In the genomic region with DNA sequence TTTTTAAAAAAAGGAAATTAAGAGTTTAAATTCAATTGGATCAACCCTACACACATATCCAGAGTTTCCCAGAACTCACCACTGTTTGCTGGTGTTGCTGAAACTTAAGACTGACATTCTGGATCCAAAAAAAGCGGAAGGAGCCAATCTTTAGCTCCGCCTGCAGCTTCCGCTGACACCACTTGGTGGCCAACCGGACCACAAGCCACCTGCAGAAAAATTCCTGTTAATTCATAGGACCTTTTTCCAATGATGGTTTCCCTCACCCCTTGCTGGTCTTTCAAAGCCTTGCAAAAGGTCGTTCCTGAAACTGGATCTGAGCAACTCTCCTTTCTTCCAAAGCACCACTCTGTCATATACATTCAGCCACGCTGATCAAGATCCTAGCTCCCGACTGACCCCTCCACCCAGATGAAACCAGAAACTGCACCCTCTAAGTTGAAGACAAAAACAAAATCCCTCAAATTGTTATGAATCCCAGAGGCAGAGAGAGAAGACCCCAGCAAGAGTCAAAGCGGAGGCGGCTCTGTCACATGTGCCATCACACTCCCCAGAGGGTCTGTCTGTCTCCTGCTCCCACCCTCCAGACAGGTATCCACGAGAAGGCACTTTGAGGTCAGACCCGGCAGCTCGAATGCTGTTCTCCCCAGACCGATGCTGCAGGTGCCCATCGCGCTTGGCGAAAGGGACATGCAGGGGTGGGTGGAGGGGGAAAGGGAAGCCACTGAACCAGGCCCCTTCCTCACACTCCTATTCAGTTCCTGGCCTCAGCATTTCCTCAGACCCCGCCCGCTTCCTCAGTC, we compare ENCODE assay signal across 8 cellular contexts. TPM values are rescaled to one million over a fixed set of nuclear protein-coding genes. Genes with fewer than 3 reads are reported as not detected.
DNase-seq lines count a peak whose midpoint lies in the region; ATAC-seq and TF ChIP-seq lines count a peak whose summit lies in the region.

No MANE protein-coding gene starts in this region.

- intact Hi-C loops in testis (cut with DNase I; ENCODE audit: low total_unique reads): no loop called here

- H3K4me1 ChIP-seq in endocrine pancreas (ENCODE audit: control insufficient read depth, insufficient read depth, low read length) (peaks cover 6% of the 10 kb centered on the region), testis (peaks cover 28% of the 10 kb centered on the region)

- peak; percentile 17 for DNase-seq in DMS114 treated with DMSO at 0.1 percent for 48 hours (lab: John Stamatoyannopoulos, UW; ENCODE audit: unreplicated experiment)
- peak; percentile 2 for DNase-seq in NCI-H1092 (lab: John Stamatoyannopoulos, UW)
- peak; percentile 56 for DNase-seq in medulla oblongata (ENCODE audit: extremely low spot score)
- peak; percentile 67 for DNase-seq in testis

- ATAC-seq in GM21423 (IDR thresholded peaks at IDR 0.05; ENCODE audit: unreplicated experiment): peak; percentile 4
- ATAC-seq in HG03159 (IDR thresholded peaks at IDR 0.05; ENCODE audit: unreplicated experiment): no peak

- 0% methylated on average over 18 of the region's 18 CpGs for WGBS in testis, 2 donors

- H3K9me3 ChIP-seq in endocrine pancreas (ENCODE audit: control insufficient read depth, low read length) (no peaks in the 10 kb centered on the region), testis (no peaks in the 10 kb centered on the region)

- H3K27me3 ChIP-seq in endocrine pancreas (ENCODE audit: control insufficient read depth, insufficient read depth, low read length): no peaks in the 10 kb centered on the region
- no peaks in the 10 kb centered on the region for H3K27me3 ChIP-seq in testis

- H3K36me3 ChIP-seq in endocrine pancreas (ENCODE audit: control insufficient read depth, insufficient read depth, low read length) (peaks cover 10% of the 10 kb centered on the region), testis (ENCODE audit: low read depth, missing control alignments) (no peaks in the 10 kb centered on the region)

- H3K27ac ChIP-seq in VCaP (peak overlapping the region; percentile 93), testis (peak overlapping the region; percentile 89 to 97)

- no peak for TF ChIP-seq POLR2A in testis (IDR thresholded peaks at IDR 0.05)

- TF ChIP-seq CTCF in VCaP (conservative IDR thresholded peaks at IDR 0.05) (peak; percentile 73), testis (IDR thresholded peaks at IDR 0.05) (peak; percentile 28 to 57 (median 43))

- H3K4me3 ChIP-seq in endocrine pancreas (ENCODE audit: control insufficient read depth, insufficient read depth, low read length) (peak overlapping the region; percentile 81), testis (peak overlapping the region; percentile 98 to 99)

- H3K9ac ChIP-seq in endocrine pancreas (ENCODE audit: control insufficient read depth, insufficient read depth, low read length): peak overlapping the region; percentile 16

RNA-seq across cellular contexts. Expression of gene BLTP2, which starts 0.8 kb away (rescaled TPM):
- total RNA-seq in testis: 100 to 1,000 TPM; 128 to 147 TPM
- 84.7 TPM for polyA plus RNA-seq in testis (ENCODE audit: insufficient read depth, low read depth, low replicate concordance)

RNA-seq across cellular contexts. Expression of gene SDF2, which starts 17.5 kb away (rescaled TPM):
- total RNA-seq in testis: 10 to 100 TPM; 59.7 to 65.0 TPM
- 64.6 TPM for polyA plus RNA-seq in testis (ENCODE audit: insufficient read depth, low read depth, low replicate concordance)

RNA-seq across cellular contexts. Expression of gene SUPT6H, which starts 17.8 kb away (rescaled TPM):
- 100 to 1,000 TPM; 121 to 129 TPM for total RNA-seq in testis
- 64.8 TPM for polyA plus RNA-seq in testis (ENCODE audit: insufficient read depth, low read depth, low replicate concordance)

RNA-seq across cellular contexts. Expression of gene RSKR, which starts 30.2 kb away (rescaled TPM):
- total RNA-seq in testis: 10 to 100 TPM; 38.0 to 41.7 TPM
- 18.1 TPM for polyA plus RNA-seq in testis (ENCODE audit: insufficient read depth, low read depth, low replicate concordance)

RNA-seq across cellular contexts. Expression of gene SPAG5, which starts 45.4 kb away (rescaled TPM):
- total RNA-seq in testis: 100 to 1,000 TPM in 1 of 2 donors, 10 to 100 TPM in 1; 79.4 to 116 TPM
- 232 TPM for polyA plus RNA-seq in testis (ENCODE audit: insufficient read depth, low read depth, low replicate concordance)

Comparison
In these comparisons a context has a peak if more than half of its experiments do, and no peak if none do; other contexts are left out.
1. DNase-seq: peak in every context shown above with its lines; median percentile 67 in testis; 56 in medulla oblongata; 17 in DMS114 treated with DMSO at 0.1 percent for 48 hours; 2 in NCI-H1092.